In genomic region chr7:12257582-12257981, GRCh38 we compare ENCODE assay signal across 8 cellular contexts. TPM values are rescaled to one million over a fixed set of nuclear protein-coding genes. Genes with fewer than 3 reads are reported as not detected.
DNase-seq lines count a peak whose midpoint lies in the region; ATAC-seq and TF ChIP-seq lines count a peak whose summit lies in the region.

No MANE protein-coding gene starts in this region.

- H3K27me3 ChIP-seq in PC-3 (ENCODE audit: low read length): no peaks in the 10 kb centered on the region

- H4K20me1 ChIP-seq in PC-3 (ENCODE audit: low read length): no peaks in the 10 kb centered on the region

- H3K9me3 Mint-ChIP-seq in progenitor cell of endocrine pancreas (ENCODE audit: low read depth): peaks cover 11% of the 10 kb centered on the region

- no peak overlapping the region for H3K4me3 ChIP-seq in PC-3 (ENCODE audit: low read length)

- no peaks in the 10 kb centered on the region for H3K36me3 Mint-ChIP-seq in progenitor cell of endocrine pancreas (ENCODE audit: insufficient read depth)

- TF ChIP-seq CTCF in PC-3 (conservative IDR thresholded peaks at IDR 0.05; ENCODE audit: low read depth, low read length): no peak
- TF ChIP-seq CTCF in progenitor cell of endocrine pancreas (IDR thresholded peaks at IDR 0.05; ENCODE audit: unreplicated experiment): no peak

- intact Hi-C loops in PC-3 (cut with micrococcal nuclease): no loop called here

- H3K27me3 Mint-ChIP-seq in progenitor cell of endocrine pancreas: no peaks in the 10 kb centered on the region

- no peak overlapping the region for H3K27ac ChIP-seq in PC-3 (ENCODE audit: low read length)

- no peak overlapping the region for H2AFZ ChIP-seq in PC-3 (ENCODE audit: low read length)

- no peaks in the 10 kb centered on the region for H3K36me3 ChIP-seq in PC-3 (ENCODE audit: low read depth, low read length)

- H3K79me2 ChIP-seq in PC-3 (ENCODE audit: low read length): no peaks in the 10 kb centered on the region

- ATAC-seq in GM18868 (IDR thresholded peaks at IDR 0.05; ENCODE audit: unreplicated experiment): peak; percentile 100
- peak; percentile 100 for ATAC-seq in HG03025 (IDR thresholded peaks at IDR 0.05; ENCODE audit: low FRiP score, unreplicated experiment)
- ATAC-seq in PC-3: peak; percentile 16; the same call in 1 of the 2 replicates
- ATAC-seq in esophagus mucosa: peak; percentile 49

- no peaks in the 10 kb centered on the region for H3K4me1 Mint-ChIP-seq in progenitor cell of endocrine pancreas (ENCODE audit: low read depth)

- POLR2A ChIA-PET in PC-3 (lab: Charles Lee; ENCODE audit: unreplicated experiment): no interaction called here

- no peaks in the 10 kb centered on the region for H3K9me2 ChIP-seq in PC-3 (replicated peaks; ENCODE audit: low read length)

- no peak overlapping the region for H3K4me3 Mint-ChIP-seq in progenitor cell of endocrine pancreas (ENCODE audit: low read depth)

- H3K4me2 ChIP-seq in PC-3 (ENCODE audit: low read length): 0 out of 2 replicates have a peak overlapping the region, but pooled peaks have one; percentile 3

- H3F3A ChIP-seq in PC-3 (ENCODE audit: low read length, unreplicated experiment): no peaks in the 10 kb centered on the region

- no peak overlapping the region for H3K9ac ChIP-seq in PC-3 (ENCODE audit: low read length)

- H3K27ac Mint-ChIP-seq in progenitor cell of endocrine pancreas: no peak overlapping the region

- peaks cover 12% of the 10 kb centered on the region; the same call in 1 of the 2 replicates for H3K4me1 ChIP-seq in PC-3 (ENCODE audit: insufficient read depth, low read length)

- no peaks in the 10 kb centered on the region for H3K9me3 ChIP-seq in PC-3 (ENCODE audit: low read length)

- CTCF ChIA-PET in PC-3 (lab: Charles Lee): no interaction called here

- DNase-seq in AG20443 (ENCODE audit: low spot score) (peak; percentile 11), PC-3 (peak; percentile 15), RKO (ENCODE audit: low spot score) (no peak), NCI-H1694 treated with DMSO at 0.1 percent for 48 hours (lab: John Stamatoyannopoulos, UW) (no peak), progenitor cell of endocrine pancreas (ENCODE audit: low spot score, unreplicated experiment) (no peak)

- no TSS peak for BruUV-seq in PC-3 (replicated peaks; lab: Mats Ljungman, UMichigan)

RNA-seq across cellular contexts. Expression of gene TMEM106B, which starts 46.5 kb away (rescaled TPM):
- total RNA-seq in PC-3 (2014; rRNA removed) (32.5 and 41.6 TPM in 2 replicates), esophagus mucosa (19.9 TPM), progenitor cell of endocrine pancreas (39.3 and 44.7 TPM in 2 replicates)

Comparison
In these comparisons a context has a peak if more than half of its experiments do, and no peak if none do; other contexts are left out.
1. DNase-seq: peak in AG20443 (single experiment) and PC-3 (single experiment); none in RKO (single experiment), NCI-H1694 treated with DMSO at 0.1 percent for 48 hours (single experiment) and progenitor cell of endocrine pancreas (single experiment).
2. ATAC-seq: peak in every context shown above with its lines; median percentile 100 in GM18868; 100 in HG03025; 49 in esophagus mucosa; 16 in PC-3.